Comparison of ENCODE assay signal across 32 cellular contexts in the genomic region with DNA sequence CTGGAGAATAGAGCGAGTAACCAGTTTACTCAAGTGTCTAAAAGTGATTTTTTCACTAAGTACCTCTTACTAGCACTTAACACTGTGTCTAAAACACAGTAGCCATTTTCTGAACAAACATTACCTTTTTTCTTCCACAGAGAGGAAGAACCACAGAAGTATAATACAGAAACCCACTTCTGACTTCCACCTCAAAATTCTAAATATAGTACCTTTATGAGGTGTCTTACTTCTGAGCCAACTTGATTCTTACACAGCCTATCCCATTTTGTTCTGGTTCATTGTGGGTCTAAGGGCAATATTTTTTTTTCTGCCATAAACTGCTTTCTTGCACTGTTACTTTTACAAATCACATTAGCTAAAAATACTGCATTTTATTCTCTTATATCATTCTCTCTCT.
"Had no signal": no experiment of that assay in that cellular context is flagged by ENCODE, and none has a peak within 500 bp of the region (broad histone marks: within the 10 kb centered on the region; RNA-seq: fewer than 3 reads in every experiment).

No MANE protein-coding gene starts in this region.

- DNase-seq: activated B cell treated with CpG ODN at 0.5 μM for 24 hours; activated CD4-positive, alpha-beta memory T cell treated with anti-CD3 and anti-CD28 coated beads, Interleukin-2, amount 10 ng/mL, durations not matched to agents 7 days and 5 days; activated CD4-positive, alpha-beta T cell treated with anti-CD3 and anti-CD28 coated beads, Interleukin-2, amount 10 ng/mL, durations not matched to agents 24 days and 14 days; activated CD8-positive, alpha-beta memory T cell treated with anti-CD3 and anti-CD28 coated beads, Interleukin-2, amount 50 U/mL, for 48 hours; activated gamma-delta T cell; activated naive CD4-positive, alpha-beta T cell; activated naive CD4-positive, alpha-beta T cell treated with anti-CD3 and anti-CD28 coated beads, Interleukin-2, amount 50 U/mL, for 16 hours; activated naive CD8-positive, alpha-beta T cell treated with anti-CD3 and anti-CD28 coated beads for 36 hours; activated naive CD8-positive, alpha-beta T cell treated with anti-CD3 and anti-CD28 coated beads, Interleukin-2, amount 50 U/mL, for 24 hours; activated T-cell treated with anti-CD3 and anti-CD28 coated beads for 4 hours; activated T-cell treated with anti-CD3 and anti-CD28 coated beads, Interleukin-2, amount 50 U/mL, for 24 hours; adrenal gland; amygdala; aorta; body of pancreas; caudate nucleus; cortex of kidney; dermis blood vessel endothelial cell; effector CD4-positive, alpha-beta T cell; effector memory CD8-positive, alpha-beta T cell; erythroblast; foreskin keratinocyte; gastrocnemius medialis; glutamatergic neuron; heart left ventricle; T-helper 1 cell; T-helper 17 cell; T1000; WERI-Rb-1 had no signal

- H3K9me3 Mint-ChIP-seq: activated B cell treated with CpG ODN at 0.5 μM for 24 hours; activated CD4-positive, alpha-beta memory T cell treated with anti-CD3 and anti-CD28 coated beads, Interleukin-2, amount 10 ng/mL, durations not matched to agents 7 days and 5 days; activated naive CD8-positive, alpha-beta T cell treated with anti-CD3 and anti-CD28 coated beads for 36 hours; activated naive CD8-positive, alpha-beta T cell treated with anti-CD3 and anti-CD28 coated beads, Interleukin-2, amount 50 U/mL, for 24 hours; activated T-cell treated with anti-CD3 and anti-CD28 coated beads, Interleukin-2, amount 50 U/mL, for 24 hours; effector memory CD8-positive, alpha-beta T cell; T-helper 2 cell treated with Interferon-gamma antibody and Interleukin-4, amounts not matched to agents 5 μg/mL and 100 μg/mL, for 36 hours had no signal

- H3K27me3 Mint-ChIP-seq: activated B cell treated with CpG ODN at 0.5 μM for 24 hours; activated CD4-positive, alpha-beta memory T cell treated with anti-CD3 and anti-CD28 coated beads, Interleukin-2, amount 10 ng/mL, durations not matched to agents 7 days and 5 days; activated CD4-positive, alpha-beta T cell treated with anti-CD3 and anti-CD28 coated beads, Interleukin-2, amount 10 ng/mL, durations not matched to agents 24 days and 14 days; activated naive CD8-positive, alpha-beta T cell treated with anti-CD3 and anti-CD28 coated beads for 36 hours; activated naive CD8-positive, alpha-beta T cell treated with anti-CD3 and anti-CD28 coated beads, Interleukin-2, amount 50 U/mL, for 24 hours; activated T-cell treated with anti-CD3 and anti-CD28 coated beads, Interleukin-2, amount 50 U/mL, for 24 hours; effector memory CD8-positive, alpha-beta T cell; T-helper 17 cell had no signal

- H3K4me3 ChIP-seq: adrenal gland, body of pancreas, esophagus muscularis mucosa, gastrocnemius medialis, heart left ventricle had no signal

- H3K4me1 ChIP-seq: body of pancreas, esophagus muscularis mucosa, foreskin keratinocyte, gastrocnemius medialis had no signal

- ATAC-seq: activated CD4-positive, CD25-positive, alpha-beta regulatory T cell treated with anti-CD3 and anti-CD28 coated beads, Interleukin-2, amount 50 U/mL, for 24 hours; activated naive CD8-positive, alpha-beta T cell treated with anti-CD3 and anti-CD28 coated beads, Interleukin-2, amount 50 U/mL, for 24 hours; body of pancreas; effector memory CD8-positive, alpha-beta T cell; foreskin keratinocyte; gastrocnemius medialis; heart left ventricle; T-helper 17 cell had no signal

- H3K4me3 Mint-ChIP-seq: activated B cell treated with CpG ODN at 0.5 μM for 24 hours; activated CD4-positive, alpha-beta memory T cell treated with anti-CD3 and anti-CD28 coated beads, Interleukin-2, amount 10 ng/mL, durations not matched to agents 7 days and 5 days; activated CD4-positive, alpha-beta T cell treated with anti-CD3 and anti-CD28 coated beads, Interleukin-2, amount 10 ng/mL, durations not matched to agents 24 days and 14 days; activated naive CD8-positive, alpha-beta T cell treated with anti-CD3 and anti-CD28 coated beads for 36 hours; activated naive CD8-positive, alpha-beta T cell treated with anti-CD3 and anti-CD28 coated beads, Interleukin-2, amount 50 U/mL, for 24 hours; activated T-cell treated with anti-CD3 and anti-CD28 coated beads, Interleukin-2, amount 50 U/mL, for 24 hours; effector memory CD8-positive, alpha-beta T cell; T-helper 17 cell; T-helper 2 cell treated with Interferon-gamma antibody and Interleukin-4, amounts not matched to agents 5 μg/mL and 100 μg/mL, for 36 hours had no signal

- H3K4me1 Mint-ChIP-seq: activated B cell treated with CpG ODN at 0.5 μM for 24 hours; activated CD4-positive, alpha-beta memory T cell treated with anti-CD3 and anti-CD28 coated beads, Interleukin-2, amount 10 ng/mL, durations not matched to agents 7 days and 5 days; T-helper 17 cell had no signal

- H3K36me3 ChIP-seq: adrenal gland, esophagus muscularis mucosa, gastrocnemius medialis, heart left ventricle, WERI-Rb-1 had no signal

- H3K27ac Mint-ChIP-seq: activated B cell treated with CpG ODN at 0.5 μM for 24 hours; activated CD4-positive, alpha-beta memory T cell treated with anti-CD3 and anti-CD28 coated beads, Interleukin-2, amount 10 ng/mL, durations not matched to agents 7 days and 5 days; activated CD4-positive, alpha-beta T cell treated with anti-CD3 and anti-CD28 coated beads, Interleukin-2, amount 10 ng/mL, durations not matched to agents 24 days and 14 days; activated naive CD8-positive, alpha-beta T cell treated with anti-CD3 and anti-CD28 coated beads for 36 hours; activated naive CD8-positive, alpha-beta T cell treated with anti-CD3 and anti-CD28 coated beads, Interleukin-2, amount 50 U/mL, for 24 hours; activated T-cell treated with anti-CD3 and anti-CD28 coated beads, Interleukin-2, amount 50 U/mL, for 24 hours; effector memory CD8-positive, alpha-beta T cell; T-helper 17 cell; T-helper 2 cell treated with Interferon-gamma antibody and Interleukin-4, amounts not matched to agents 5 μg/mL and 100 μg/mL, for 36 hours had no signal

- H3K27ac ChIP-seq: adrenal gland, body of pancreas, esophagus muscularis mucosa, foreskin keratinocyte, gastrocnemius medialis, heart left ventricle, WERI-Rb-1 had no signal

- H3K27me3 ChIP-seq: adrenal gland, body of pancreas, esophagus muscularis mucosa, foreskin keratinocyte, gastrocnemius medialis, heart left ventricle had no signal

- H3K36me3 Mint-ChIP-seq: activated naive CD8-positive, alpha-beta T cell treated with anti-CD3 and anti-CD28 coated beads for 36 hours had no signal

- H3K9me3 ChIP-seq: adrenal gland, body of pancreas, esophagus muscularis mucosa, gastrocnemius medialis, heart left ventricle had no signal
